ENCODE assay signal across 1 cellular context in the genomic region with DNA sequence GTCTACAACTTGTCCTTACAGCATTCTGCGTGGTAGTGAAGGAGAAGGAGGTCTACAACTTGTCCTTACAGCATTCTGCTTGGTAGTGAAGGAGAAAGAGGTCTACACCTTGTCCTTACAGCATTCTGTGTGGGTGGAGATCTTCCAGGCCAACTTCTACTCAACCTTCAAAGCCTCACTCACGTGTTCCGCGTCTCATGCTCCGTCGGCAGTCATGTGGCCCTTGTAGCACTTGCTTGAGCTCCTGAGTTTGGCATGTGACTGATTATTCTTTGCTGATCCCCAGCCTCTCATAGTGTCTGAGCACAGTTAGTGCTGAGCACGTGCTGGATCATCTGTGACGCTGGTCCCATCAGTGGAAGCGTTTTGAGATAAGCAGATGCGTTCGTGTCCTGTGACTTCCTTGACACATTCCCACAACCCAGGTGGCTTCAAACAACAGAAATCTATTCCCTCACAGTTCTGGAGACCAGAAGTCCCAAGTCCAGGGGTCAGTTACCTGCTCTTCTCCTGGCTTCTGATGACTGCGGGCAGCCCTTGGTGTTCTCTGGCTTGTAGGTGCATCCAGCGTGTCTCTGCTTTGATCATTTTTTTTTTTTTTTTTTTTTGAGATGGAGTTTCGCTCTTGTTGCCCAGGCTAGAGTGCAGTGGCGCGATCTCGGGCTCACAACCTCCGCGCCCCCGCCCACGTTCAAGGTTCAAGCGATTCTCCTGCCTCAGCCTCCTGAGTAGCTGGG.
TF ChIP-seq lines count a peak whose summit lies in the region.

No MANE protein-coding gene starts in this region.

TF ChIP-seq in HepG2, 621 proteins besides CTCF, POLR2A, EP300 and RAD21 (continued from another document and continues in another):
- TF ChIP-seq MXD4 (CRISPR knock-in tag; IDR thresholded peaks at IDR 0.05) (peak; percentile 95), ZNF44 (CRISPR knock-in tag; IDR thresholded peaks at IDR 0.05) (peak; percentile 9; the same call in 1 of the 2 replicates), SALL1 (CRISPR knock-in tag; IDR thresholded peaks at IDR 0.05) (peak; percentile 75), KDM5B (CRISPR knock-in tag; IDR thresholded peaks at IDR 0.05; ENCODE audit: borderline replicate concordance) (peak; percentile 71; the same call in 1 of the 2 replicates), HES4 (CRISPR knock-in tag; IDR thresholded peaks at IDR 0.05; ENCODE audit: borderline replicate concordance) (peak; percentile 67), PTBP1 (IDR thresholded peaks at IDR 0.05; ENCODE audit: low read depth, low read length, poor library complexity, severe bottlenecking) (no peak), ETV5 (CRISPR knock-in tag; IDR thresholded peaks at IDR 0.05; ENCODE audit: borderline replicate concordance) (peak; percentile 56; the same call in 1 of the 2 replicates), RNF219 (CRISPR knock-in tag; IDR thresholded peaks at IDR 0.05) (no peak), ZKSCAN8 (CRISPR knock-in tag; IDR thresholded peaks at IDR 0.05; ENCODE audit: borderline replicate concordance) (0 out of 2 replicates have a peak, but pooled peaks have one; percentile 19), ZFX (CRISPR knock-in tag; IDR thresholded peaks at IDR 0.05; ENCODE audit: low read depth) (peak; percentile 25; the same call in 1 of the 2 replicates), POGZ (CRISPR knock-in tag; IDR thresholded peaks at IDR 0.05) (peak; percentile 27; the same call in 1 of the 2 replicates), PCBP2 (optimal IDR thresholded peaks at IDR 0.05; ENCODE audit: low read depth, low read length, poor library complexity, severe bottlenecking) (no peak), FOXA1 (IDR thresholded peaks at IDR 0.05) (no peak), FOXA1 (CRISPR knock-in tag; IDR thresholded peaks at IDR 0.05) (no peak), TSC22D2 (CRISPR knock-in tag; IDR thresholded peaks at IDR 0.05; ENCODE audit: borderline replicate concordance) (peak; percentile 82; the same call in 1 of the 2 replicates), NR3C1 (CRISPR knock-in tag; IDR thresholded peaks at IDR 0.05) (no peak), FOXC1 (CRISPR knock-in tag; IDR thresholded peaks at IDR 0.05; ENCODE audit: borderline replicate concordance) (peak; percentile 69; the same call in 1 of the 2 replicates), REXO4 (CRISPR knock-in tag; IDR thresholded peaks at IDR 0.05; ENCODE audit: borderline replicate concordance) (peak; percentile 85; the same call in 1 of the 2 replicates), DR1 (CRISPR knock-in tag; IDR thresholded peaks at IDR 0.05) (no peak), ZSCAN25 (CRISPR knock-in tag; IDR thresholded peaks at IDR 0.05) (no peak), SAP130 (CRISPR knock-in tag; IDR thresholded peaks at IDR 0.05; ENCODE audit: low read depth) (peak; percentile 85), ZNF430 (CRISPR knock-in tag; IDR thresholded peaks at IDR 0.05) (peak; percentile 24; the same call in 1 of the 2 replicates), ZNF383 (CRISPR knock-in tag; IDR thresholded peaks at IDR 0.05; ENCODE audit: borderline replicate concordance) (no peak), SOX13 (IDR thresholded peaks at IDR 0.05) (peak; percentile 45; the same call in 1 of the 2 replicates), SOX13 (CRISPR knock-in tag; conservative IDR thresholded peaks at IDR 0.05 in 1 of 2, IDR thresholded peaks at IDR 0.05 in 1 of 2) (peak in 1 of 2 experiments; percentile 67; a peak in 2 of 4 replicates), KIAA2018 (CRISPR knock-in tag; IDR thresholded peaks at IDR 0.05; ENCODE audit: borderline replicate concordance) (no peak), HMG20A (CRISPR knock-in tag; IDR thresholded peaks at IDR 0.05; ENCODE audit: borderline replicate concordance) (peak; percentile 43; the same call in 1 of the 2 replicates), HOXA3 (CRISPR knock-in tag; IDR thresholded peaks at IDR 0.05) (peak; percentile 77), SSRP1 (CRISPR knock-in tag; IDR thresholded peaks at IDR 0.05) (peak; percentile 25; the same call in 1 of the 2 replicates), ATF7-NPFF (CRISPR knock-in tag; IDR thresholded peaks at IDR 0.05; ENCODE audit: low read depth) (peak; percentile 43; the same call in 1 of the 2 replicates), KDM1A (CRISPR knock-in tag; IDR thresholded peaks at IDR 0.05) (0 out of 2 replicates have a peak, but pooled peaks have one; percentile 3), REPIN1 (CRISPR knock-in tag; IDR thresholded peaks at IDR 0.05; ENCODE audit: borderline replicate concordance, low read depth) (peak; percentile 71; the same call in 1 of the 2 replicates), ZNF296 (CRISPR knock-in tag; conservative IDR thresholded peaks at IDR 0.05) (no peak), ZNF546 (CRISPR knock-in tag; conservative IDR thresholded peaks at IDR 0.05) (no peak), TAF15 (IDR thresholded peaks at IDR 0.05; ENCODE audit: low read depth, low read length, poor library complexity, severe bottlenecking) (no peak)
- TF ChIP-seq, protein P1, sequence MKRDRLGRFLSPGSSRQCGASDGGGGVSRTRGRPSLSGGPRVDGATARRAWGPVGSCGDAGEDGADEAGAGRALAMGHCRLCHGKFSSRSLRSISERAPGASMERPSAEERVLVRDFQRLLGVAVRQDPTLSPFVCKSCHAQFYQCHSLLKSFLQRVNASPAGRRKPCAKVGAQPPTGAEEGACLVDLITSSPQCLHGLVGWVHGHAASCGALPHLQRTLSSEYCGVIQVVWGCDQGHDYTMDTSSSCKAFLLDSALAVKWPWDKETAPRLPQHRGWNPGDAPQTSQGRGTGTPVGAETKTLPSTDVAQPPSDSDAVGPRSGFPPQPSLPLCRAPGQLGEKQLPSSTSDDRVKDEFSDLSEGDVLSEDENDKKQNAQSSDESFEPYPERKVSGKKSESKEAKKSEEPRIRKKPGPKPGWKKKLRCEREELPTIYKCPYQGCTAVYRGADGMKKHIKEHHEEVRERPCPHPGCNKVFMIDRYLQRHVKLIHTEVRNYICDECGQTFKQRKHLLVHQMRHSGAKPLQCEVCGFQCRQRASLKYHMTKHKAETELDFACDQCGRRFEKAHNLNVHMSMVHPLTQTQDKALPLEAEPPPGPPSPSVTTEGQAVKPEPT (CRISPR knock-in tag; IDR thresholded peaks at IDR 0.05; ENCODE audit: low read depth), result peak; percentile 57; the same call in 1 of the 2 replicates
- TF ChIP-seq, protein P2, sequence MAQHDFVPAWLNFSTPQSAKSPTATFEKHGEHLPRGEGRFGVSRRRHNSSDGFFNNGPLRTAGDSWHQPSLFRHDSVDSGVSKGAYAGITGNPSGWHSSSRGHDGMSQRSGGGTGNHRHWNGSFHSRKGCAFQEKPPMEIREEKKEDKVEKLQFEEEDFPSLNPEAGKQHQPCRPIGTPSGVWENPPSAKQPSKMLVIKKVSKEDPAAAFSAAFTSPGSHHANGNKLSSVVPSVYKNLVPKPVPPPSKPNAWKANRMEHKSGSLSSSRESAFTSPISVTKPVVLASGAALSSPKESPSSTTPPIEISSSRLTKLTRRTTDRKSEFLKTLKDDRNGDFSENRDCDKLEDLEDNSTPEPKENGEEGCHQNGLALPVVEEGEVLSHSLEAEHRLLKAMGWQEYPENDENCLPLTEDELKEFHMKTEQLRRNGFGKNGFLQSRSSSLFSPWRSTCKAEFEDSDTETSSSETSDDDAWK (CRISPR knock-in tag; IDR thresholded peaks at IDR 0.05), result no peak
- TF ChIP-seq, protein P3, sequence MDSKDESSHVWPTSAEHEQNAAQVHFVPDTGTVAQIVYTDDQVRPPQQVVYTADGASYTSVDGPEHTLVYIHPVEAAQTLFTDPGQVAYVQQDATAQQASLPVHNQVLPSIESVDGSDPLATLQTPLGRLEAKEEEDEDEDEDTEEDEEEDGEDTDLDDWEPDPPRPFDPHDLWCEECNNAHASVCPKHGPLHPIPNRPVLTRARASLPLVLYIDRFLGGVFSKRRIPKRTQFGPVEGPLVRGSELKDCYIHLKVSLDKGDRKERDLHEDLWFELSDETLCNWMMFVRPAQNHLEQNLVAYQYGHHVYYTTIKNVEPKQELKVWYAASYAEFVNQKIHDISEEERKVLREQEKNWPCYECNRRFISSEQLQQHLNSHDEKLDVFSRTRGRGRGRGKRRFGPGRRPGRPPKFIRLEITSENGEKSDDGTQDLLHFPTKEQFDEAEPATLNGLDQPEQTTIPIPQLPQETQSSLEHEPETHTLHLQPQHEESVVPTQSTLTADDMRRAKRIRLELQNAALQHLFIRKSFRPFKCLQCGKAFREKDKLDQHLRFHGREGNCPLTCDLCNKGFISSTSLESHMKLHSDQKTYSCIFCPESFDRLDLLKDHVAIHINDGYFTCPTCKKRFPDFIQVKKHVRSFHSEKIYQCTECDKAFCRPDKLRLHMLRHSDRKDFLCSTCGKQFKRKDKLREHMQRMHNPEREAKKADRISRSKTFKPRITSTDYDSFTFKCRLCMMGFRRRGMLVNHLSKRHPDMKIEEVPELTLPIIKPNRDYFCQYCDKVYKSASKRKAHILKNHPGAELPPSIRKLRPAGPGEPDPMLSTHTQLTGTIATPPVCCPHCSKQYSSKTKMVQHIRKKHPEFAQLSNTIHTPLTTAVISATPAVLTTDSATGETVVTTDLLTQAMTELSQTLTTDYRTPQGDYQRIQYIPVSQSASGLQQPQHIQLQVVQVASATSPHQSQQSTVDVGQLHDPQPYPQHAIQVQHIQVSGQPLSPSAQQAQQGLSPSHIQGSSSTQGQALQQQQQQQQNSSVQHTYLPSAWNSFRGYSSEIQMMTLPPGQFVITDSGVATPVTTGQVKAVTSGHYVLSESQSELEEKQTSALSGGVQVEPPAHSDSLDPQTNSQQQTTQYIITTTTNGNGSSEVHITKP (CRISPR knock-in tag; IDR thresholded peaks at IDR 0.05; ENCODE audit: low read depth), result peak; percentile 76; the same call in 1 of the 2 replicates
